In the genomic region with DNA sequence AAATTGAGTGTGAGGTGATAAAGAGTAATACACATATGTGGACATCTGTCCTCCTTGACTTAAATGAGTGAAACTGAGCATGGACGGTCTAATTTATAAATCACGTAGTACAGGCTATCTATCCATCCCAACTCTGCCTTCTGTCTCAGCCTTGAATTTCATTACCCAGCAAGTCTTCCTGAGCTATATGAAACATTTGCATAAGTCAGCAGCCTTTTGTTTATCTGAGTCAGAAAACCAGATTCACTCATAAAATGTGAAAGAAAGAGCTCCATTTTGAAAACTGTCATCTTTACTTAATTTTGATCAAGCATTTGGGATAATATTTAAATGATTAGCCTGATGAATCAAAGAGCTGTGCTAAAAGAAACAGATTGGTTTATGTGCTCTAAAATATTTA, we compare ENCODE assay signal across 17 cellular contexts.
DNase-seq lines count a peak whose midpoint lies in the region; ATAC-seq and TF ChIP-seq lines count a peak whose summit lies in the region.
"Had no signal": no experiment of that assay in that cellular context is flagged by ENCODE, and none has a peak within 500 bp of the region (broad histone marks: within the 10 kb centered on the region; RNA-seq: fewer than 3 reads in every experiment).

No MANE protein-coding gene starts in this region.

- no peaks in the 10 kb centered on the region for H3K9me2 ChIP-seq in GM23248 (ENCODE audit: insufficient read depth)
- H3K9me2 ChIP-seq in hepatocyte (replicated peaks; ENCODE audit: insufficient read depth) = no peaks in the 10 kb centered on the region

- no peaks in the 10 kb centered on the region for H3K27me3 ChIP-seq in GM23248 (replicated peaks; ENCODE audit: insufficient read depth)
- H3K27me3 ChIP-seq in hepatocyte = no peaks in the 10 kb centered on the region
- H3K27me3 ChIP-seq in osteoblast (ENCODE audit: insufficient read depth, low read length) = no peaks in the 10 kb centered on the region

- peak; percentile 9 for DNase-seq in GM23248
- DNase-seq in SK-N-MC (ENCODE audit: low read depth, low spot score) = no peak
- no peak for DNase-seq in hepatocyte (ENCODE audit: low spot score)
- peak; percentile 19 for DNase-seq in osteoblast (ENCODE audit: insufficient read length, low spot score, missing footprints)
- DNase-seq in caudate nucleus (lab: John Stamatoyannopoulos, UW) = no peak
- no peak for DNase-seq in NOMO-1 (lab: John Stamatoyannopoulos, UW; ENCODE audit: unreplicated experiment in 2 of 2)
- DNase-seq in HCEC 1CT = no peak
- DNase-seq: C1 segment of cervical spinal cord; CD8-positive, alpha-beta memory T cell; DMS53; NCI-H1105; NCI-H82; PC-3; RPMI8226; SHP77 treated with DMSO at 0.1 percent for 48 hours had no signal

- H4K20me1 ChIP-seq in GM23248 (ENCODE audit: insufficient read depth) = no peaks in the 10 kb centered on the region
- no peaks in the 10 kb centered on the region for H4K20me1 ChIP-seq in hepatocyte (ENCODE audit: insufficient read depth, poor library complexity, severe bottlenecking)
- peaks cover 4% of the 10 kb centered on the region for H4K20me1 ChIP-seq in osteoblast (ENCODE audit: insufficient read depth, low read length)

- peaks cover 9% of the 10 kb centered on the region for H3K4me1 ChIP-seq in GM23248 (ENCODE audit: insufficient read depth)
- no peaks in the 10 kb centered on the region for H3K4me1 ChIP-seq in hepatocyte (ENCODE audit: insufficient read depth)
- H3K4me1 ChIP-seq in osteoblast (ENCODE audit: insufficient read depth, low read length) = peaks cover 9% of the 10 kb centered on the region

- H3K79me2 ChIP-seq in GM23248 (ENCODE audit: insufficient read depth) (peaks cover 13% of the 10 kb centered on the region; the same call in 1 of the 2 replicates), hepatocyte (no peaks in the 10 kb centered on the region), osteoblast (ENCODE audit: insufficient read depth, low read length) (peaks cover 20% of the 10 kb centered on the region)

- TF ChIP-seq CTCF in hepatocyte (IDR thresholded peaks at IDR 0.05; ENCODE audit: poor library complexity) (no peak), osteoblast (IDR thresholded peaks at IDR 0.05; ENCODE audit: extremely low read depth, low read depth, low read length) (no peak)

- 93 to 100% methylated on average over 2 of the region's 2 CpGs for WGBS in GM23248 (ENCODE audit: low coverage in 1 of 2, low lambda C conversion rate in 2 of 2, missing lambda C conversion rate in 2 of 2), 2 experiments
- 67% methylated on average over 2 of the region's 2 CpGs for WGBS in hepatocyte (ENCODE audit: low lambda C conversion rate, missing lambda C conversion rate)

- no peak overlapping the region for H3K4me3 ChIP-seq in GM23248
- H3K4me3 ChIP-seq in SK-N-MC = peak overlapping the region; percentile 52
- H3K4me3 ChIP-seq in hepatocyte = no peak overlapping the region
- H3K4me3 ChIP-seq in osteoblast (ENCODE audit: insufficient read depth, low read length) = no peak overlapping the region
- H3K4me3 ChIP-seq: HAP-1 had no signal

- no peak overlapping the region for H3K27ac ChIP-seq in GM23248
- H3K27ac ChIP-seq in SK-N-MC = peak overlapping the region; percentile 82
- no peak overlapping the region for H3K27ac ChIP-seq in hepatocyte
- no peak overlapping the region for H3K27ac ChIP-seq in osteoblast (ENCODE audit: low read depth, low read length)
- H3K27ac ChIP-seq in caudate nucleus (ENCODE audit: low read depth, low read length) = no peak overlapping the region

- H2AFZ ChIP-seq in GM23248 (no peak overlapping the region), hepatocyte (no peak overlapping the region), osteoblast (ENCODE audit: low read length) (no peak overlapping the region)

- H3K4me2 ChIP-seq in GM23248 (ENCODE audit: unreplicated experiment) = no peak overlapping the region
- H3K4me2 ChIP-seq in hepatocyte = peak overlapping the region; percentile 28
- no peak overlapping the region for H3K4me2 ChIP-seq in osteoblast (ENCODE audit: insufficient read depth, low read length)

- no peaks in the 10 kb centered on the region for H3K9me3 ChIP-seq in GM23248 (ENCODE audit: low read depth)
- H3K9me3 ChIP-seq in SK-N-MC (ENCODE audit: low read depth, low read length) = no peaks in the 10 kb centered on the region
- H3K9me3 ChIP-seq in hepatocyte (ENCODE audit: low read depth) = no peaks in the 10 kb centered on the region
- no peaks in the 10 kb centered on the region for H3K9me3 ChIP-seq in osteoblast (ENCODE audit: low read depth, low read length)
- H3K9me3 ChIP-seq: HAP-1 had no signal

- peaks cover 10% of the 10 kb centered on the region for H3F3A ChIP-seq in GM23248 (ENCODE audit: insufficient read depth)

- in situ Hi-C loops in GM23248 (cut with MboI) = no loop called here

- no peak for ATAC-seq in HG03039 (IDR thresholded peaks at IDR 0.05; ENCODE audit: unreplicated experiment)
- ATAC-seq: PC-3 had no signal

- H3K36me3 ChIP-seq in GM23248 (ENCODE audit: low read depth) (no peaks in the 10 kb centered on the region), SK-N-MC (ENCODE audit: insufficient read depth, low read length) (0 out of 2 replicates have a peak, but pooled peaks cover 4% of the 10 kb centered on the region), hepatocyte (replicated peaks; ENCODE audit: insufficient read depth, low read depth) (no peaks in the 10 kb centered on the region), osteoblast (ENCODE audit: insufficient read depth, low read length) (no peaks in the 10 kb centered on the region)
- H3K36me3 ChIP-seq: HAP-1 had no signal

- H3K9ac ChIP-seq in GM23248 = no peak overlapping the region
- H3K9ac ChIP-seq in SK-N-MC (ENCODE audit: insufficient read length) = peak overlapping the region; percentile 17

Comparison
In these comparisons a context has a peak if more than half of its experiments do, and no peak if none do; other contexts are left out.
1. DNase-seq: peak in GM23248 (single experiment) and osteoblast (single experiment); none in SK-N-MC (single experiment), hepatocyte (single experiment), caudate nucleus (0 of 61), NOMO-1 (0 of 2) and HCEC 1CT (single experiment).